In the genomic region with DNA sequence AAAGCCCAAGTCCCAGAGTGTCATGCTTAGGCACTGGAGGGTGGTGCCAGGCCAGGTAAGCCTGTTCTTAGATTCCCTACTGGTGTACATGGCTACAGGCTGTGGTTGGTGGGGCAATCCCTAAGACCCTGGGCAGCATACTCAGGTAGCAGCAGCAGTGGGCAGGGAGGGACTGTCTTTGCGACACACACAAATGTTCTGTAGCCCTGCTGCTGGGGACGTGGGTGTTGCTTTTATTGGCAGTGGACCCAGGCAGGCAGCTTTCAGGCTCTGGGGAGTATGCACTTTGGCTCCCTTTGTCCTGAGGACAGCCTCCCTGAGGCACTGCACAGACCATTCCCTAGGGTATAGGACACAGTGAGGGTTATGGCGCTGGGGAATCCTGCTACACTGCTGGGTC, we compare ENCODE assay signal across 22 cellular contexts.
DNase-seq lines count a peak whose midpoint lies in the region; ATAC-seq and TF ChIP-seq lines count a peak whose summit lies in the region.
"Had no signal": no experiment of that assay in that cellular context is flagged by ENCODE, and none has a peak within 500 bp of the region (broad histone marks: within the 10 kb centered on the region; RNA-seq: fewer than 3 reads in every experiment).

No MANE protein-coding gene starts in this region.

- POLR2A ChIA-PET in MCF 10A (lab: Yijun Ruan, JAX) = interaction anchor here (1.0 kb wide), 1 partner anchor 11 kb away, joined by 3 read pairs; no protein-coding TSS in a partner anchor

- no peak for TF ChIP-seq CTCF in MCF 10A (IDR thresholded peaks at IDR 0.05; ENCODE audit: unreplicated experiment)
- no peak for TF ChIP-seq CTCF in breast epithelium (IDR thresholded peaks at IDR 0.05)
- TF ChIP-seq CTCF in BE2C (IDR thresholded peaks at IDR 0.05; ENCODE audit: low read depth, low read length) = no peak
- TF ChIP-seq CTCF in upper lobe of right lung (IDR thresholded peaks at IDR 0.05) = no peak
- no peak for TF ChIP-seq CTCF in ovary (IDR thresholded peaks at IDR 0.05)

- no peak overlapping the region for H3K27ac Mint-ChIP-seq in MCF 10A (ENCODE audit: low read depth, unreplicated experiment)
- H3K27ac Mint-ChIP-seq: B cell; CD14-positive monocyte; CD4-positive, alpha-beta T cell; CD8-positive, alpha-beta memory T cell had no signal

- no TSS peak for BruUV-seq in MCF 10A (replicated peaks; lab: Mats Ljungman, UMichigan)

- DNase-seq in MCF 10A (ENCODE audit: unreplicated experiment) (peak; percentile 11), breast epithelium (ENCODE audit: low spot score in 2 of 2) (no peak), BE2C (peak; percentile 40), UCSD-AML1 (lab: John Stamatoyannopoulos, UW; ENCODE audit: unreplicated experiment) (peak; percentile 7), upper lobe of right lung (no peak), ovary (no peak), NCI-H2227 (lab: John Stamatoyannopoulos, UW; ENCODE audit: unreplicated experiment) (no peak)
- DNase-seq: CD4-positive, alpha-beta T cell; CD8-positive, alpha-beta memory T cell; DMS 273 treated with DMSO at 0.1 percent for 48 hours; DMS79; EL; GDM1; GM23248; H7 had no signal

- H3K4me1 Mint-ChIP-seq in MCF 10A (ENCODE audit: insufficient read depth, unreplicated experiment) = no peaks in the 10 kb centered on the region
- H3K4me1 Mint-ChIP-seq: B cell; CD14-positive monocyte; CD8-positive, alpha-beta memory T cell had no signal

- CTCF ChIA-PET in MCF 10A (lab: Yijun Ruan, JAX) = no interaction called here

- H3K27me3 ChIP-seq in breast epithelium (no peaks in the 10 kb centered on the region), BE2C (no peaks in the 10 kb centered on the region), upper lobe of right lung (no peaks in the 10 kb centered on the region), ovary (no peaks in the 10 kb centered on the region)
- H3K27me3 ChIP-seq: BLaER1 treated with 17β-estradiol and CSF1 and Interleukin-3, amounts not matched to agents 10 nM and 100 nM had no signal

- H3K4me3 Mint-ChIP-seq in MCF 10A (ENCODE audit: unreplicated experiment) = no peak overlapping the region
- H3K4me3 Mint-ChIP-seq: B cell; CD14-positive monocyte; CD4-positive, alpha-beta T cell; CD8-positive, alpha-beta memory T cell had no signal

- TF ChIP-seq POLR2A in breast epithelium (IDR thresholded peaks at IDR 0.05) (no peak), ovary (IDR thresholded peaks at IDR 0.05) (no peak)

- intact Hi-C loops in MCF 10A (cut with micrococcal nuclease) = no loop called here
- intact Hi-C loops in breast epithelium (cut with DNase I; ENCODE audit: low total_unique reads) = no loop called here
- intact Hi-C loops in upper lobe of right lung (cut with DNase I) = no loop called here
- intact Hi-C loops in ovary (cut with DNase I) = no loop called here

- peaks cover 0 to 7% of the 10 kb centered on the region in 2 donors for H3K9me3 ChIP-seq in breast epithelium
- no peaks in the 10 kb centered on the region; the same call in 1 of the 2 replicates for H3K9me3 ChIP-seq in BE2C
- no peaks in the 10 kb centered on the region for H3K9me3 ChIP-seq in upper lobe of right lung
- no peaks in the 10 kb centered on the region for H3K9me3 ChIP-seq in ovary

- H3K4me3 ChIP-seq in breast epithelium (no peak overlapping the region), BE2C (ENCODE audit: low read depth, low read length) (no peak overlapping the region), upper lobe of right lung (no peak overlapping the region), ovary (no peak overlapping the region)
- H3K4me3 ChIP-seq: BLaER1 treated with 17β-estradiol and CSF1 and Interleukin-3, amounts not matched to agents 10 nM and 100 nM; GM12878; GM23248 had no signal

- no peak for TF ChIP-seq EP300 in ovary (IDR thresholded peaks at IDR 0.05)

- 68 to 90% (median 77%) methylated on average over 3 of the region's 3 CpGs for WGBS in ovary, 3 donors

- no peaks in the 10 kb centered on the region for H3K9me3 Mint-ChIP-seq in MCF 10A (ENCODE audit: unreplicated experiment)

- H3K36me3 Mint-ChIP-seq in MCF 10A (ENCODE audit: insufficient read depth, unreplicated experiment) = no peaks in the 10 kb centered on the region
- H3K36me3 Mint-ChIP-seq: CD14-positive monocyte had no signal

- H3K4me1 ChIP-seq in breast epithelium (no peaks in the 10 kb centered on the region), BE2C (no peaks in the 10 kb centered on the region), upper lobe of right lung (no peaks in the 10 kb centered on the region), ovary (ENCODE audit: insufficient read depth) (no peaks in the 10 kb centered on the region)

- H3K36me3 ChIP-seq in breast epithelium (no peaks in the 10 kb centered on the region), BE2C (no peaks in the 10 kb centered on the region), upper lobe of right lung (no peaks in the 10 kb centered on the region), ovary (no peaks in the 10 kb centered on the region)
- H3K36me3 ChIP-seq: BLaER1 treated with 17β-estradiol and CSF1 and Interleukin-3, amounts not matched to agents 10 nM and 100 nM had no signal

- no peaks in the 10 kb centered on the region for H3K27me3 Mint-ChIP-seq in MCF 10A (ENCODE audit: insufficient read depth, unreplicated experiment)
- H3K27me3 Mint-ChIP-seq: B cell; CD4-positive, alpha-beta T cell; CD8-positive, alpha-beta memory T cell had no signal

- H3K27ac ChIP-seq in breast epithelium (no peak overlapping the region), upper lobe of right lung (no peak overlapping the region), ovary (no peak overlapping the region)
- H3K27ac ChIP-seq: 22Rv1; BLaER1 treated with 17β-estradiol and CSF1 and Interleukin-3, amounts not matched to agents 10 nM and 100 nM; GM23248 had no signal

- ATAC-seq in upper lobe of right lung (peak; percentile 37), HG02588 (IDR thresholded peaks at IDR 0.05; ENCODE audit: unreplicated experiment) (no peak)
- ATAC-seq: GM12878, HCT116 had no signal

Comparison
In these comparisons a context has a peak if more than half of its experiments do, and no peak if none do; other contexts are left out.
1. DNase-seq: peak in MCF 10A (single experiment), BE2C (single experiment) and UCSD-AML1 (single experiment); none in breast epithelium (0 of 2), upper lobe of right lung (single experiment), ovary (0 of 5) and NCI-H2227 (single experiment).